In genomic region chr21:41879190-41879998, GRCh38 we compare ENCODE assay signal across 8 cellular contexts. TPM values are rescaled to one million over a fixed set of nuclear protein-coding genes. Genes with fewer than 3 reads are reported as not detected.
DNase-seq lines count a peak whose midpoint lies in the region; ATAC-seq and TF ChIP-seq lines count a peak whose summit lies in the region.

Gene PRDM15, minus strand, starts transcription at chr21:41879344. Its CDS starts 18,981 bp downstream, at chr21:41860363.

- BruUV-seq in OCI-LY7 (replicated peaks; lab: Mats Ljungman, UMichigan), result TSS peak; percentile 85

- H2AFZ ChIP-seq in OCI-LY7 (ENCODE audit: low read length), result peak within 1 kb of the TSS; percentile 71

- no peaks in the 10 kb centered on the region for H4K20me1 ChIP-seq in OCI-LY7 (ENCODE audit: insufficient read depth, low read length)

- peak within 1 kb of the TSS; percentile 60 to 74 for H3K4me3 ChIP-seq in CD4-positive, alpha-beta memory T cell (ENCODE audit: low read length in 2 of 2)
- peak within 1 kb of the TSS; percentile 81 for H3K4me3 ChIP-seq in OCI-LY7 (ENCODE audit: low read depth, low read length, poor library complexity, severe bottlenecking)

- peaks cover 14 to 37% (median 27%) of the 10 kb centered on the region in 4 donors for H3K4me1 Mint-ChIP-seq in CD4-positive, alpha-beta memory T cell

- peaks cover 0 to 1% (median 0%) of the 10 kb centered on the region in 8 donors for H3K9me3 Mint-ChIP-seq in CD4-positive, alpha-beta memory T cell

- H3K9me3 ChIP-seq in CD4-positive, alpha-beta memory T cell (ENCODE audit: control insufficient read depth in 1 of 2, low read length in 2 of 2), result no peaks in the 10 kb centered on the region
- no peaks in the 10 kb centered on the region for H3K9me3 ChIP-seq in OCI-LY7 (ENCODE audit: low read length)

- peak within 1 kb of the TSS; percentile 90 to 93 (median 92) for H3K4me3 Mint-ChIP-seq in CD4-positive, alpha-beta memory T cell

- peaks cover 0 to 7% of the 10 kb centered on the region in 2 donors for H3K36me3 Mint-ChIP-seq in CD4-positive, alpha-beta memory T cell

- no peaks in the 10 kb centered on the region for H3K27me3 Mint-ChIP-seq in CD4-positive, alpha-beta memory T cell

- DNase-seq in CD4-positive, alpha-beta memory T cell, result peak; percentile 73 to 81 (median 75)
- peak; percentile 88 for DNase-seq in OCI-LY7 (ENCODE audit: low spot score)
- DNase-seq in activated T-cell treated with anti-CD3 and anti-CD28 coated beads for 1 hour (ENCODE audit: low read depth), result peak; percentile 77
- DNase-seq in epidermal melanocyte (ENCODE audit: insufficient read length, low spot score), result peak; percentile 84
- DNase-seq in mucosa of gallbladder (ENCODE audit: low spot score), result peak; percentile 76
- peak; percentile 83 for DNase-seq in stimulated activated CD8-positive, alpha-beta memory T cell treated with anti-CD3 and anti-CD28 coated beads, Interleukin-4, amount 100 ng/mL, for 24 hours (ENCODE audit: low read depth)

- CTCF ChIA-PET in CD4-positive, alpha-beta memory T cell (lab: Charles Lee; ENCODE audit: partially characterized antibody), result interaction anchor here (1.1 to 1.9 kb wide), 5 partner anchors 17 to 228 kb away, joined by 3 to 13 read pairs (median 4); no protein-coding TSS in a partner anchor
- CTCF ChIA-PET in OCI-LY7 (lab: Charles Lee; ENCODE audit: unreplicated experiment), result no interaction called here

- no peaks in the 10 kb centered on the region for H3K9me2 ChIP-seq in OCI-LY7 (ENCODE audit: insufficient read depth, low read length)

- ATAC-seq in GM19351 (IDR thresholded peaks at IDR 0.05; ENCODE audit: unreplicated experiment), result peak; percentile 68
- ATAC-seq in HG03565 (IDR thresholded peaks at IDR 0.05; ENCODE audit: unreplicated experiment), result peak; percentile 41

- intact Hi-C loops in CD4-positive, alpha-beta memory T cell (cut with micrococcal nuclease), result loop anchor here (1.0 kb wide), 3 partner anchors 47 to 229 kb away; no protein-coding TSS in a partner anchor
- intact Hi-C loops in OCI-LY7 (cut with micrococcal nuclease; ENCODE audit: unreplicated experiment), result loop anchor here (1.0 to 5.0 kb wide), 2 partner anchors 63 to 133 kb away; partner anchors contain the start of gene ZBTB21

- H3K27me3 ChIP-seq in CD4-positive, alpha-beta memory T cell (ENCODE audit: insufficient read depth, low read length), result no peaks in the 10 kb centered on the region

- peak within 1 kb of the TSS; percentile 69 for H3K27ac ChIP-seq in CD4-positive, alpha-beta memory T cell (ENCODE audit: low read depth, low read length)
- H3K27ac ChIP-seq in OCI-LY7 (ENCODE audit: low read depth, low read length, poor library complexity, severe bottlenecking), result peak within 1 kb of the TSS; percentile 96

- POLR2A ChIA-PET in CD4-positive, alpha-beta memory T cell (lab: Charles Lee; ENCODE audit: partially characterized antibody), result interaction anchor here (0.7 to 3.6 kb wide), 10 partner anchors 16 to 525 kb away, joined by 3 to 53 read pairs (median 6); partner anchors contain the start of genes UBASH3A and ZBTB21
- POLR2A ChIA-PET in OCI-LY7 (lab: Charles Lee), result interaction anchor here (0.6 to 3.3 kb wide), 8 partner anchors 12 to 341 kb away, joined by 3 to 34 read pairs (median 4); no protein-coding TSS in a partner anchor

- TF ChIP-seq CTCF in OCI-LY7 (conservative IDR thresholded peaks at IDR 0.05; ENCODE audit: low read length), result no peak

- peaks cover 27% of the 10 kb centered on the region; the same call in 1 of the 2 replicates for H3K79me2 ChIP-seq in OCI-LY7 (ENCODE audit: insufficient read depth, low read depth, low read length)

- H3K36me3 ChIP-seq in CD4-positive, alpha-beta memory T cell (ENCODE audit: insufficient read depth, low read length), result no peaks in the 10 kb centered on the region
- no peaks in the 10 kb centered on the region for H3K36me3 ChIP-seq in OCI-LY7 (ENCODE audit: insufficient read depth, low read length)

- peaks cover 26% of the 10 kb centered on the region for H3K4me1 ChIP-seq in CD4-positive, alpha-beta memory T cell (ENCODE audit: insufficient read depth, low read length)
- peaks cover 48% of the 10 kb centered on the region for H3K4me1 ChIP-seq in OCI-LY7 (ENCODE audit: insufficient read depth, low read length, poor library complexity, severe bottlenecking)

- peak within 1 kb of the TSS; percentile 89 for H3K4me2 ChIP-seq in OCI-LY7 (ENCODE audit: low read length)

- H3K27ac Mint-ChIP-seq in CD4-positive, alpha-beta memory T cell, result peak within 1 kb of the TSS; percentile 85 to 97 (median 96)

RNA-seq across cellular contexts. Expression of gene PRDM15, which starts in this region (rescaled TPM):
- 10 to 100 TPM; 14.2 to 14.3 TPM for total RNA-seq in CD4-positive, alpha-beta memory T cell
- 1 to 10 TPM in 1 of 2 donors, under 1 TPM in 1; 0.50 to 3.3 TPM for polyA plus RNA-seq in CD4-positive, alpha-beta memory T cell
- total RNA-seq in OCI-LY7 (2014; rRNA removed; shearing (Covaris generic)), result 19.7 and 30.5 TPM in 2 replicates
- total RNA-seq in OCI-LY7 (2022) (30.2 and 31.7 TPM in 2 replicates), mucosa of gallbladder (6.4 TPM)

Comparison
In these comparisons a context has a peak if more than half of its experiments do, and no peak if none do; other contexts are left out.
1. Peak in every context shown above with its lines: DNase-seq, ATAC-seq, H3K4me3 ChIP-seq and H3K27ac ChIP-seq.